ENCODE assay signal across 26 cellular contexts in genomic region chr7:27690649-27691048, GRCh38.
"Had no signal": no experiment of that assay in that cellular context is flagged by ENCODE, and none has a peak within 500 bp of the region (broad histone marks: within the 10 kb centered on the region; RNA-seq: fewer than 3 reads in every experiment).

No MANE protein-coding gene starts in this region.

- H3K79me2 ChIP-seq: parathyroid adenoma had no signal

- ATAC-seq: natural killer cell; psoas muscle; right cardiac atrium; right lobe of liver; stimulated activated effector memory CD8-positive, alpha-beta T cell treated with anti-CD3 and anti-CD28 coated beads, Interleukin-12 subunit alpha, Interleukin-12 subunit beta, amount 100 ng/mL, for 72 hours; stimulated activated naive B cell treated with anti-CD40 and anti-IgM and Interleukin-4, amounts not matched to agents 10 μg/mL and 1 μg/mL and 100 μg/mL, for 72 hours had no signal

- H3K36me3 ChIP-seq: neural progenitor cell, ovary, right lobe of liver, sigmoid colon, stomach, thoracic aorta, thyroid gland, tibial nerve, upper lobe of left lung, vagina had no signal

- H3K9ac ChIP-seq: neural progenitor cell, parathyroid adenoma had no signal

- H3K9me3 ChIP-seq: ovary, psoas muscle, right lobe of liver, sigmoid colon, stomach, thoracic aorta, thyroid gland, upper lobe of left lung, vagina had no signal

- H3K4me1 ChIP-seq: parathyroid adenoma, psoas muscle, right lobe of liver, sigmoid colon, stomach, thyroid gland, upper lobe of left lung, vagina had no signal

- H3K27ac ChIP-seq: neural progenitor cell, ovary, parathyroid adenoma, psoas muscle, right lobe of liver, sigmoid colon, stomach, thoracic aorta, thyroid gland, tibial nerve, upper lobe of left lung, vagina had no signal

- H2AFZ ChIP-seq: parathyroid adenoma had no signal

- H3K4me3 ChIP-seq: neural progenitor cell, ovary, psoas muscle, right lobe of liver, sigmoid colon, stomach, thoracic aorta, thyroid gland, tibial nerve, upper lobe of left lung, vagina had no signal

- H3K4me2 ChIP-seq: neural progenitor cell had no signal

- FAIRE-seq: small intestine, urothelium cell line had no signal

- H3K27me3 ChIP-seq: neural progenitor cell, ovary, right lobe of liver, sigmoid colon, stomach, thyroid gland, tibial nerve, upper lobe of left lung, vagina had no signal

- DNase-seq: natural killer cell; occipital lobe; ovary; posterior cingulate gyrus; psoas muscle; right cardiac atrium; right lobe of liver; sigmoid colon; small intestine; stimulated activated CD4-positive, alpha-beta T cell treated with anti-CD3 and anti-CD28 coated beads, Interleukin-15, amount 100 ng/mL, for 24 hours; stimulated activated CD4-positive, alpha-beta T cell treated with anti-CD3 and anti-CD28 coated beads, Interleukin-2, amount 100 ng/mL, for 24 hours; stimulated activated CD4-positive, alpha-beta T cell treated with anti-CD3 and anti-CD28 coated beads, Interleukin-2, amount 100 ng/mL, for 48 hours; stimulated activated CD4-positive, alpha-beta T cell treated with anti-CD3 and anti-CD28 coated beads, Interleukin-4, amount 100 ng/mL, for 24 hours; stimulated activated naive B cell treated with anti-CD40 and anti-IgM and Interleukin-4, amounts not matched to agents 10 μg/mL and 1 μg/mL and 100 μg/mL, for 72 hours; stimulated activated naive CD4-positive, alpha-beta T cell treated with Interleukin-2 at 50 U/mL for 16 hours; stomach; thyroid gland; trophoblast cell; upper lobe of left lung had no signal
